6 cellular contexts compared by ENCODE assay signal in genomic region chr6:811186-811585, GRCh38.
"Had no signal": no experiment of that assay in that cellular context is flagged by ENCODE, and none has a peak within 500 bp of the region (broad histone marks: within the 10 kb centered on the region; RNA-seq: fewer than 3 reads in every experiment).

No MANE protein-coding gene starts in this region.

- H3K4me3 ChIP-seq: K562 had no signal

- H3K27ac ChIP-seq: HL-60 had no signal

- ATAC-seq: HepG2, K562 had no signal

- DNase-seq: IMR-90, KBM-7, KG1 had no signal
